In genomic region chr9:112111461-112111860, GRCh38 we compare ENCODE assay signal across 20 cellular contexts.
"Had no signal": no experiment of that assay in that cellular context is flagged by ENCODE, and none has a peak within 500 bp of the region (broad histone marks: within the 10 kb centered on the region; RNA-seq: fewer than 3 reads in every experiment).

No MANE protein-coding gene starts in this region.

- H3K27ac ChIP-seq: breast epithelium, neutrophil, parathyroid adenoma had no signal

- H3K27me3 ChIP-seq: adrenal gland, breast epithelium, neutrophil had no signal

- DNase-seq: activated CD4-positive, alpha-beta T cell treated with anti-CD3 and anti-CD28 coated beads, Interleukin-2, amount 50 U/mL, for 1 hour; activated CD4-positive, CD25-positive, alpha-beta regulatory T cell treated with anti-CD3 and anti-CD28 coated beads, Interleukin-2, amount 50 U/mL, for 72 hours; activated gamma-delta T cell treated with Interleukin-2 at 50 U/mL for 16 hours; adrenal gland; cerebellar nuclear complex; dermis blood vessel endothelial cell; effector memory CD4-positive, alpha-beta T cell; foreskin fibroblast; hippocampal formation; left cardiac atrium; mesendoderm; natural killer cell; stimulated activated naive CD8-positive, alpha-beta T cell treated with anti-CD3 and anti-CD28 coated beads, Interleukin-15, Interleukin-2, amounts not matched to agents 100 U/mL and 50 U/mL, for 24 hours; substantia nigra had no signal

- H3K4me1 ChIP-seq: breast epithelium had no signal

- FAIRE-seq: astrocyte, islet of Langerhans had no signal

- H3K9ac ChIP-seq: parathyroid adenoma had no signal

- H3K79me2 ChIP-seq: parathyroid adenoma had no signal

- H3K9me3 ChIP-seq: adrenal gland, breast epithelium, neutrophil had no signal

- H2AFZ ChIP-seq: parathyroid adenoma had no signal

- H3K4me3 ChIP-seq: adrenal gland, breast epithelium had no signal

- H3K36me3 ChIP-seq: breast epithelium had no signal

- ATAC-seq: activated naive CD4-positive, alpha-beta T cell treated with anti-CD3 and anti-CD28 coated beads, Interleukin-2, amount 50 U/mL, for 72 hours; left cardiac atrium; natural killer cell; stimulated activated naive CD8-positive, alpha-beta T cell treated with anti-CD3 and anti-CD28 coated beads, Interleukin-15, Interleukin-2, amounts not matched to agents 100 U/mL and 50 U/mL, for 24 hours had no signal
